18 cellular contexts compared by ENCODE assay signal in genomic region chr17:5536831-5537230, GRCh38.
"Had no signal": no experiment of that assay in that cellular context is flagged by ENCODE, and none has a peak within 500 bp of the region (broad histone marks: within the 10 kb centered on the region; RNA-seq: fewer than 3 reads in every experiment).

No MANE protein-coding gene starts in this region.

- H3K27me3 Mint-ChIP-seq: activated CD4-positive, alpha-beta memory T cell treated with anti-CD3 and anti-CD28 coated beads for 36 hours; dendritic cell treated with granulocyte-macrophage colony-stimulating factor and Interleukin-4, amounts not matched to agents 40 ng/mL and 50 ng/mL, for 4 days; effector memory CD8-positive, alpha-beta T cell; naive B cell had no signal

- H3K36me3 Mint-ChIP-seq: brain had no signal

- H3K27ac ChIP-seq: SJSA1, spleen, upper lobe of left lung had no signal

- H3K4me1 ChIP-seq: SJSA1, spleen, upper lobe of left lung had no signal

- H3K4me1 Mint-ChIP-seq: brain had no signal

- H3K9me3 ChIP-seq: SJSA1, spleen, upper lobe of left lung had no signal

- ATAC-seq: activated CD4-positive, CD25-positive, alpha-beta regulatory T cell treated with anti-CD3 and anti-CD28 coated beads, Interleukin-2, amount 50 U/mL, for 24 hours; effector memory CD8-positive, alpha-beta T cell; right cardiac atrium had no signal

- H3K36me3 ChIP-seq: SJSA1 had no signal

- DNase-seq: activated CD4-positive, alpha-beta memory T cell treated with anti-CD3 and anti-CD28 coated beads for 36 hours; cerebellar nuclear complex; effector memory CD8-positive, alpha-beta T cell; kidney glomerular epithelial cell; midbrain; naive B cell; nucleus accumbens; right cardiac atrium; spleen; stimulated activated CD4-positive, alpha-beta T cell treated with anti-CD3 and anti-CD28 coated beads, Interleukin-1b, Interleukin-23, amount 100 ng/mL, for 48 hours; stimulated activated naive CD4-positive, alpha-beta T cell; SW 1271; upper lobe of left lung had no signal

- H3K27ac Mint-ChIP-seq: activated CD4-positive, alpha-beta memory T cell treated with anti-CD3 and anti-CD28 coated beads for 36 hours; dendritic cell treated with granulocyte-macrophage colony-stimulating factor and Interleukin-4, amounts not matched to agents 40 ng/mL and 50 ng/mL, for 4 days; progenitor cell of endocrine pancreas had no signal

- H3K4me3 Mint-ChIP-seq: activated CD4-positive, alpha-beta memory T cell treated with anti-CD3 and anti-CD28 coated beads for 36 hours; brain; dendritic cell treated with granulocyte-macrophage colony-stimulating factor and Interleukin-4, amounts not matched to agents 40 ng/mL and 50 ng/mL, for 4 days; effector memory CD8-positive, alpha-beta T cell; naive B cell had no signal

- H3K27me3 ChIP-seq: SJSA1, spleen, upper lobe of left lung had no signal

- H3K4me3 ChIP-seq: SJSA1, spleen, upper lobe of left lung had no signal

- H3K9me3 Mint-ChIP-seq: activated CD4-positive, alpha-beta memory T cell treated with anti-CD3 and anti-CD28 coated beads for 36 hours; dendritic cell treated with granulocyte-macrophage colony-stimulating factor and Interleukin-4, amounts not matched to agents 40 ng/mL and 50 ng/mL, for 4 days; effector memory CD8-positive, alpha-beta T cell; naive B cell had no signal
